Comparison of ENCODE assay signal across 12 cellular contexts in genomic region chr9:90665072-90665471, GRCh38.
"Had no signal": no experiment of that assay in that cellular context is flagged by ENCODE, and none has a peak within 500 bp of the region (broad histone marks: within the 10 kb centered on the region; RNA-seq: fewer than 3 reads in every experiment).

No MANE protein-coding gene starts in this region.

- DNase-seq: activated CD4-positive, alpha-beta T cell treated with anti-CD3 and anti-CD28 coated beads, Interleukin-2, amount 50 U/mL, for 48 hours; activated CD8-positive, alpha-beta memory T cell treated with anti-CD3 and anti-CD28 coated beads, Interleukin-2, amount 10 ng/mL, durations not matched to agents 7 days and 5 days; activated effector memory CD4-positive, alpha-beta T cell treated with Interleukin-2 at 50 U/mL for 16 hours; activated T-cell treated with anti-CD3 and anti-CD28 coated beads, Interleukin-2, amount 50 U/mL, for 24 hours; central memory CD4-positive, alpha-beta T cell; cortex of kidney; effector CD8-positive, alpha-beta T cell; lower lobe of right lung; midbrain; tibial artery; uterus had no signal

- ATAC-seq: activated CD8-positive, alpha-beta memory T cell treated with anti-CD3 and anti-CD28 coated beads, Interleukin-2, amount 10 ng/mL, durations not matched to agents 7 days and 5 days; gastroesophageal sphincter; lower lobe of right lung had no signal
